ENCODE assay signal across 15 cellular contexts in genomic region chr20:11003341-11003740, GRCh38.
"Had no signal": no experiment of that assay in that cellular context is flagged by ENCODE, and none has a peak within 500 bp of the region (broad histone marks: within the 10 kb centered on the region; RNA-seq: fewer than 3 reads in every experiment).

No MANE protein-coding gene starts in this region.

- ATAC-seq: activated CD4-positive, alpha-beta T cell treated with anti-CD3 and anti-CD28 coated beads for 36 hours; activated T-cell treated with anti-CD3 and anti-CD28 coated beads, Interleukin-2, amount 50 U/mL, for 4 hours; left colon; pancreas; stimulated activated memory B cell treated with anti-CD40 and anti-IgM and Interleukin-4, amounts not matched to agents 10 μg/mL and 1 μg/mL and 100 μg/mL, for 72 hours had no signal

- H3K4me3 ChIP-seq: dorsolateral prefrontal cortex, pancreas, sigmoid colon, thyroid gland had no signal

- H3K36me3 ChIP-seq: pancreas, sigmoid colon, thyroid gland had no signal

- H3K4me1 ChIP-seq: thyroid gland had no signal

- DNase-seq: activated CD4-positive, alpha-beta memory T cell treated with anti-CD3 and anti-CD28 coated beads for 36 hours; activated CD4-positive, alpha-beta T cell treated with anti-CD3 and anti-CD28 coated beads for 36 hours; activated effector memory CD4-positive, alpha-beta T cell treated with Interleukin-2 at 50 U/mL for 16 hours; activated naive CD4-positive, alpha-beta T cell treated with anti-CD3 and anti-CD28 coated beads, Interleukin-2, amount 50 U/mL, for 16 hours; activated T-cell treated with anti-CD3 and anti-CD28 coated beads, Interleukin-2, amount 50 U/mL, for 4 hours; dorsolateral prefrontal cortex; endodermal cell; foreskin fibroblast; glutamatergic neuron; left colon; naive B cell; pancreas; sigmoid colon; thyroid gland had no signal

- H3K27ac ChIP-seq: dorsolateral prefrontal cortex, pancreas, sigmoid colon, thyroid gland had no signal

- H3K27me3 ChIP-seq: dorsolateral prefrontal cortex, pancreas, sigmoid colon, thyroid gland had no signal

- H3K9me3 ChIP-seq: pancreas, sigmoid colon, thyroid gland had no signal
